1 cellular context compared by ENCODE assay signal in the genomic region with DNA sequence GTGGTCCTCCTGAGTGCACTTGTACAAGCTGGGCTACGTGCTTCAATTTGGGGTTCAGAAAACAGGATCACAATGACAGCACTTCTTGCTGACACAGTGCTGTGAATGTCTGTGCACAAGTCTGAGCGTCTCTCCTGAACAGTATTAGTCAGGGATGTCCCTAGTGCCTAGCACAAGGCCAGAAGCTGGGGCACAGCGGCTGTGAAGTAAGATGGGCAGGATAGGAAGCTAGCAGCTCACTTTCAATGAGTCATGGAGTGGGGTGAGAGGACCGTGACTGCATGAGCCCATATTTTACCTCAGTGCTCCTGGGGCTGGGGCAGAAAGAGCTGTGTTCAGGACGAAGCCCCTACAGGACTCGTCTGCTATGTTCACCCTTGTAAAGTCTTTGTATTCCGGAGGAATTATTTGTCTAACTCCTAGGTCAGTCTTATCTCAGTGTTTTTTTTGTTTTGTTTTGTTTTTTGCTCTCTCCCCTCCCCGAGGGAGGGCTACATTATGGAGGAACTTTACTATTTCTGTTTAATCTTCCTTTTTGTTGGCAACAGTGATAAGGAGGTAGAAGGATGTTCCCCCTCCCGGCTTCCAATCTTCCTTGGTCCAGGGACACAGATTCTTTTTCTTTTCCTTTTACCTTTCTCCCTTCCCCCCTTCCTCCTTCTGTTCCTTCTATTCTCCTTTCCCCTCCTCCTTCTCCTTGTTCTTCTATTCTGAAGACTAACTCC.
TF ChIP-seq lines count a peak whose summit lies in the region.

No MANE protein-coding gene starts in this region.

TF ChIP-seq in HepG2, 621 proteins besides CTCF, POLR2A, EP300 and RAD21:
- TF ChIP-seq SALL1 (CRISPR knock-in tag; IDR thresholded peaks at IDR 0.05) (no peak), ZNF775 (CRISPR knock-in tag; IDR thresholded peaks at IDR 0.05; ENCODE audit: borderline replicate concordance) (no peak), PRPF4 (IDR thresholded peaks at IDR 0.05; ENCODE audit: low read depth, low read length, poor library complexity, severe bottlenecking) (no peak), ZNF12 (CRISPR knock-in tag; IDR thresholded peaks at IDR 0.05) (no peak), RARA (CRISPR knock-in tag; IDR thresholded peaks at IDR 0.05) (0 out of 2 replicates have a peak, but pooled peaks have one; percentile 12), HNRNPUL1 (IDR thresholded peaks at IDR 0.05; ENCODE audit: low read depth, low read length) (no peak), LCORL (IDR thresholded peaks at IDR 0.05) (no peak), LCORL (CRISPR knock-in tag; IDR thresholded peaks at IDR 0.05) (peak; percentile 36; the same call in 1 of the 2 replicates), FOSL2 (CRISPR knock-in tag; IDR thresholded peaks at IDR 0.05) (peak; percentile 77), ZNF17 (CRISPR knock-in tag; IDR thresholded peaks at IDR 0.05) (no peak), HNRNPK (IDR thresholded peaks at IDR 0.05; ENCODE audit: low read depth, low read length, poor library complexity, severe bottlenecking) (no peak), REL (CRISPR knock-in tag; conservative IDR thresholded peaks at IDR 0.05) (no peak), NR2F2 (IDR thresholded peaks at IDR 0.05; ENCODE audit: borderline replicate concordance, low read depth) (no peak), CCDC6 (CRISPR knock-in tag; IDR thresholded peaks at IDR 0.05) (no peak; the same call in 1 of the 2 replicates), ZNF564 (CRISPR knock-in tag; IDR thresholded peaks at IDR 0.05) (no peak), FOXJ3 (CRISPR knock-in tag; IDR thresholded peaks at IDR 0.05; ENCODE audit: borderline replicate concordance) (no peak), MED1 (CRISPR knock-in tag; IDR thresholded peaks at IDR 0.05) (0 out of 2 replicates have a peak, but pooled peaks have one; percentile 12), REPIN1 (CRISPR knock-in tag; IDR thresholded peaks at IDR 0.05; ENCODE audit: borderline replicate concordance, low read depth) (no peak), CBX5 (CRISPR knock-in tag; IDR thresholded peaks at IDR 0.05; ENCODE audit: borderline replicate concordance) (no peak), AGO2 (optimal IDR thresholded peaks at IDR 0.05; ENCODE audit: low read depth, low read length) (no peak), HDAC6 (IDR thresholded peaks at IDR 0.05; ENCODE audit: low read depth, low read length) (no peak), ETV5 (CRISPR knock-in tag; IDR thresholded peaks at IDR 0.05; ENCODE audit: borderline replicate concordance) (peak; percentile 33; the same call in 1 of the 2 replicates), MED8 (CRISPR knock-in tag; IDR thresholded peaks at IDR 0.05; ENCODE audit: insufficient replicate concordance) (no peak), ZNF160 (CRISPR knock-in tag; IDR thresholded peaks at IDR 0.05) (no peak), ZNF343 (CRISPR knock-in tag; IDR thresholded peaks at IDR 0.05) (no peak), SAP130 (CRISPR knock-in tag; IDR thresholded peaks at IDR 0.05; ENCODE audit: low read depth) (peak; percentile 19; the same call in 1 of the 2 replicates), ZNF782 (CRISPR knock-in tag; IDR thresholded peaks at IDR 0.05; ENCODE audit: borderline replicate concordance) (no peak), CREM (IDR thresholded peaks at IDR 0.05) (no peak), CREM (CRISPR knock-in tag; IDR thresholded peaks at IDR 0.05) (no peak), PTBP1 (IDR thresholded peaks at IDR 0.05; ENCODE audit: low read depth, low read length, poor library complexity, severe bottlenecking) (no peak), ZNF44 (CRISPR knock-in tag; IDR thresholded peaks at IDR 0.05) (no peak), ZNF224 (CRISPR knock-in tag; IDR thresholded peaks at IDR 0.05) (no peak)
- TF ChIP-seq, protein P1, sequence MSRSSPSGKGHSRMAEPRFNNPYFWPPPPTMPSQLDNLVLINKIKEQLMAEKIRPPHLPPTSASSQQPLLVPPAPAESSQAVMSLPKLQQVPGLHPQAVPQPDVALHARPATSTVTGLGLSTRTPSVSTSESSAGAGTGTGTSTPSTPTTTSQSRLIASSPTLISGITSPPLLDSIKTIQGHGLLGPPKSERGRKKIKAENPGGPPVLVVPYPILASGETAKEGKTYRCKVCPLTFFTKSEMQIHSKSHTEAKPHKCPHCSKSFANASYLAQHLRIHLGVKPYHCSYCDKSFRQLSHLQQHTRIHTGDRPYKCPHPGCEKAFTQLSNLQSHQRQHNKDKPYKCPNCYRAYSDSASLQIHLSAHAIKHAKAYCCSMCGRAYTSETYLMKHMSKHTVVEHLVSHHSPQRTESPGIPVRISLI (CRISPR knock-in tag; IDR thresholded peaks at IDR 0.05; ENCODE audit: borderline replicate concordance): no peak
- TF ChIP-seq, protein P2, sequence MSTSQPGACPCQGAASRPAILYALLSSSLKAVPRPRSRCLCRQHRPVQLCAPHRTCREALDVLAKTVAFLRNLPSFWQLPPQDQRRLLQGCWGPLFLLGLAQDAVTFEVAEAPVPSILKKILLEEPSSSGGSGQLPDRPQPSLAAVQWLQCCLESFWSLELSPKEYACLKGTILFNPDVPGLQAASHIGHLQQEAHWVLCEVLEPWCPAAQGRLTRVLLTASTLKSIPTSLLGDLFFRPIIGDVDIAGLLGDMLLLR (CRISPR knock-in tag; IDR thresholded peaks at IDR 0.05): no peak
- TF ChIP-seq, protein P3, sequence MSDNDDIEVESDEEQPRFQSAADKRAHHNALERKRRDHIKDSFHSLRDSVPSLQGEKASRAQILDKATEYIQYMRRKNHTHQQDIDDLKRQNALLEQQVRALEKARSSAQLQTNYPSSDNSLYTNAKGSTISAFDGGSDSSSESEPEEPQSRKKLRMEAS (IDR thresholded peaks at IDR 0.05): no peak
- TF ChIP-seq, protein P4, sequence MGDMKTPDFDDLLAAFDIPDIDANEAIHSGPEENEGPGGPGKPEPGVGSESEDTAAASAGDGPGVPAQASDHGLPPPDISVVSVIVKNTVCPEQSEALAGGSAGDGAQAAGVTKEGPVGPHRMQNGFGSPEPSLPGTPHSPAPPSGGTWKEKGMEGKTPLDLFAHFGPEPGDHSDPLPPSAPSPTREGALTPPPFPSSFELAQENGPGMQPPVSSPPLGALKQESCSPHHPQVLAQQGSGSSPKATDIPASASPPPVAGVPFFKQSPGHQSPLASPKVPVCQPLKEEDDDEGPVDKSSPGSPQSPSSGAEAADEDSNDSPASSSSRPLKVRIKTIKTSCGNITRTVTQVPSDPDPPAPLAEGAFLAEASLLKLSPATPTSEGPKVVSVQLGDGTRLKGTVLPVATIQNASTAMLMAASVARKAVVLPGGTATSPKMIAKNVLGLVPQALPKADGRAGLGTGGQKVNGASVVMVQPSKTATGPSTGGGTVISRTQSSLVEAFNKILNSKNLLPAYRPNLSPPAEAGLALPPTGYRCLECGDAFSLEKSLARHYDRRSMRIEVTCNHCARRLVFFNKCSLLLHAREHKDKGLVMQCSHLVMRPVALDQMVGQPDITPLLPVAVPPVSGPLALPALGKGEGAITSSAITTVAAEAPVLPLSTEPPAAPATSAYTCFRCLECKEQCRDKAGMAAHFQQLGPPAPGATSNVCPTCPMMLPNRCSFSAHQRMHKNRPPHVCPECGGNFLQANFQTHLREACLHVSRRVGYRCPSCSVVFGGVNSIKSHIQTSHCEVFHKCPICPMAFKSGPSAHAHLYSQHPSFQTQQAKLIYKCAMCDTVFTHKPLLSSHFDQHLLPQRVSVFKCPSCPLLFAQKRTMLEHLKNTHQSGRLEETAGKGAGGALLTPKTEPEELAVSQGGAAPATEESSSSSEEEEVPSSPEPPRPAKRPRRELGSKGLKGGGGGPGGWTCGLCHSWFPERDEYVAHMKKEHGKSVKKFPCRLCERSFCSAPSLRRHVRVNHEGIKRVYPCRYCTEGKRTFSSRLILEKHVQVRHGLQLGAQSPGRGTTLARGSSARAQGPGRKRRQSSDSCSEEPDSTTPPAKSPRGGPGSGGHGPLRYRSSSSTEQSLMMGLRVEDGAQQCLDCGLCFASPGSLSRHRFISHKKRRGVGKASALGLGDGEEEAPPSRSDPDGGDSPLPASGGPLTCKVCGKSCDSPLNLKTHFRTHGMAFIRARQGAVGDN (CRISPR knock-in tag; IDR thresholded peaks at IDR 0.05): peak; percentile 23; the same call in 1 of the 2 replicates
- TF ChIP-seq, protein P5, sequence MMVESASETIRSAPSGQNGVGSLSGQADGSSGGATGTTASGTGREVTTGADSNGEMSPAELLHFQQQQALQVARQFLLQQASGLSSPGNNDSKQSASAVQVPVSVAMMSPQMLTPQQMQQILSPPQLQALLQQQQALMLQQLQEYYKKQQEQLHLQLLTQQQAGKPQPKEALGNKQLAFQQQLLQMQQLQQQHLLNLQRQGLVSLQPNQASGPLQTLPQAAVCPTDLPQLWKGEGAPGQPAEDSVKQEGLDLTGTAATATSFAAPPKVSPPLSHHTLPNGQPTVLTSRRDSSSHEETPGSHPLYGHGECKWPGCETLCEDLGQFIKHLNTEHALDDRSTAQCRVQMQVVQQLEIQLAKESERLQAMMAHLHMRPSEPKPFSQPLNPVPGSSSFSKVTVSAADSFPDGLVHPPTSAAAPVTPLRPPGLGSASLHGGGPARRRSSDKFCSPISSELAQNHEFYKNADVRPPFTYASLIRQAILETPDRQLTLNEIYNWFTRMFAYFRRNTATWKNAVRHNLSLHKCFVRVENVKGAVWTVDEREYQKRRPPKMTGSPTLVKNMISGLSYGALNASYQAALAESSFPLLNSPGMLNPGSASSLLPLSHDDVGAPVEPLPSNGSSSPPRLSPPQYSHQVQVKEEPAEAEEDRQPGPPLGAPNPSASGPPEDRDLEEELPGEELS (CRISPR knock-in tag; IDR thresholded peaks at IDR 0.05): no peak
- TF ChIP-seq, protein P6, sequence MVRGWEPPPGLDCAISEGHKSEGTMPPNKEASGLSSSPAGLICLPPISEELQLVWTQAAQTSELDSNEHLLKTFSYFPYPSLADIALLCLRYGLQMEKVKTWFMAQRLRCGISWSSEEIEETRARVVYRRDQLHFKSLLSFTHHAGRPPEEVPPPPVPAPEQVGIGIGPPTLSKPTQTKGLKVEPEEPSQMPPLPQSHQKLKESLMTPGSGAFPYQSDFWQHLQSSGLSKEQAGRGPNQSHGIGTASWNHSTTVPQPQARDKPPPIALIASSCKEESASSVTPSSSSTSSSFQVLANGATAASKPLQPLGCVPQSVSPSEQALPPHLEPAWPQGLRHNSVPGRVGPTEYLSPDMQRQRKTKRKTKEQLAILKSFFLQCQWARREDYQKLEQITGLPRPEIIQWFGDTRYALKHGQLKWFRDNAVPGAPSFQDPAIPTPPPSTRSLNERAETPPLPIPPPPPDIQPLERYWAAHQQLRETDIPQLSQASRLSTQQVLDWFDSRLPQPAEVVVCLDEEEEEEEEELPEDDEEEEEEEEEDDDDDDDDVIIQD (CRISPR knock-in tag; IDR thresholded peaks at IDR 0.05; ENCODE audit: low read depth): peak; percentile 29; the same call in 1 of the 2 replicates
